8 cellular contexts compared by ENCODE assay signal in genomic region chr11:68002943-68003845, GRCh38. TPM values are rescaled to one million over a fixed set of nuclear protein-coding genes. Genes with fewer than 3 reads are reported as not detected.
DNase-seq lines count a peak whose midpoint lies in the region; ATAC-seq and TF ChIP-seq lines count a peak whose summit lies in the region.

No MANE protein-coding gene starts in this region.

- 15% methylated on average over 83 of the region's 86 CpGs for WGBS in urinary bladder

- no peaks in the 10 kb centered on the region for H3K9me3 ChIP-seq in neuron (ENCODE audit: low read length)

- peaks cover 11% of the 10 kb centered on the region for H3K27me3 Mint-ChIP-seq in GM23338 (ENCODE audit: insufficient read depth, low read depth, poor library complexity)

- H3K4me2 ChIP-seq in GM23338 = peak overlapping the region; percentile 84

- peak overlapping the region; percentile 75 for H3K4me3 ChIP-seq in GM23338
- H3K4me3 ChIP-seq in neuron (ENCODE audit: low read length) = peak overlapping the region; percentile 18
- H3K4me3 ChIP-seq in urinary bladder (ENCODE audit: low read depth, low read length) = peak overlapping the region; percentile 78

- 0 out of 2 replicates have a peak, but pooled peaks cover 8% of the 10 kb centered on the region for H3F3A ChIP-seq in GM23338 (replicated peaks; ENCODE audit: low read depth)

- ATAC-seq in GM23338 = peak; percentile 69

- TF ChIP-seq POLR2A in erythroblast (IDR thresholded peaks at IDR 0.05; ENCODE audit: low read length) = no peak

- H3K27me3 ChIP-seq in GM23338 (ENCODE audit: insufficient read depth) = no peaks in the 10 kb centered on the region
- H3K27me3 ChIP-seq in neuron (ENCODE audit: insufficient read depth, low read length) = no peaks in the 10 kb centered on the region

- peaks cover 10% of the 10 kb centered on the region for H3K4me1 Mint-ChIP-seq in GM23338

- no peak for TF ChIP-seq CTCF in GM23338 (conservative IDR thresholded peaks at IDR 0.05; ENCODE audit: low read depth in 2 of 2)

- no peaks in the 10 kb centered on the region for H4K20me1 ChIP-seq in GM23338 (replicated peaks; ENCODE audit: insufficient read depth)

- peak overlapping the region; percentile 77 for H3K4me3 Mint-ChIP-seq in GM23338

- H3K79me2 ChIP-seq in GM23338 (replicated peaks; ENCODE audit: insufficient read depth) = no peaks in the 10 kb centered on the region

- no peak overlapping the region for H3K27ac Mint-ChIP-seq in GM23338

- no peaks in the 10 kb centered on the region for H3K9me2 ChIP-seq in GM23338 (ENCODE audit: insufficient read depth)

- DNase-seq in DMS114 treated with DMSO at 0.1 percent for 48 hours (lab: John Stamatoyannopoulos, UW; ENCODE audit: unreplicated experiment) = peak; percentile 79
- peak; percentile 70 for DNase-seq in GM23338 (ENCODE audit: low spot score)
- peak; percentile 51 for DNase-seq in NCI-H2029 (lab: John Stamatoyannopoulos, UW)
- DNase-seq in activated CD8-positive, alpha-beta memory T cell treated with anti-CD3 and anti-CD28 coated beads for 1 hour (ENCODE audit: extremely low read depth in 1 of 2, low read depth in 1 of 2) = peak; percentile 25 to 31
- DNase-seq in erythroblast (lab: John Stamatoyannopoulos, UW) = peak; percentile 35 to 44
- DNase-seq in COLO829 (ENCODE audit: low spot score) = no peak

- H3K9me3 Mint-ChIP-seq in GM23338 = no peaks in the 10 kb centered on the region; the same call in 2 of the 3 replicates

- no peak overlapping the region for H3K27ac ChIP-seq in GM23338 (ENCODE audit: low read depth)
- H3K27ac ChIP-seq in urinary bladder (ENCODE audit: low read depth) = peak overlapping the region; percentile 51

- peaks cover 4% of the 10 kb centered on the region for H3K4me1 ChIP-seq in GM23338 (ENCODE audit: insufficient read depth)
- peaks cover 4% of the 10 kb centered on the region for H3K4me1 ChIP-seq in neuron (ENCODE audit: insufficient read depth, low read length)
- no peaks in the 10 kb centered on the region for H3K4me1 ChIP-seq in urinary bladder (ENCODE audit: insufficient read depth)

- H3K36me3 ChIP-seq in GM23338 (ENCODE audit: insufficient read depth) (no peaks in the 10 kb centered on the region), neuron (ENCODE audit: insufficient read depth, low read length) (no peaks in the 10 kb centered on the region), urinary bladder (ENCODE audit: insufficient read depth) (no peaks in the 10 kb centered on the region)

- no peaks in the 10 kb centered on the region; the same call in 2 of the 3 replicates for H3K36me3 Mint-ChIP-seq in GM23338 (ENCODE audit: low read depth)

- 0 out of 2 replicates have a peak overlapping the region, but pooled peaks have one; percentile 74 for H2AFZ ChIP-seq in GM23338
- H2AFZ ChIP-seq in neuron (ENCODE audit: low read depth, low read length) = no peak overlapping the region

TF ChIP-seq in GM23338, 12 proteins besides CTCF, POLR2A, EP300 and RAD21:
- TF ChIP-seq EZH2 (IDR thresholded peaks at IDR 0.05; ENCODE audit: low read depth, unreplicated experiment) (no peak), ZNF331 (CRISPR knock-in tag; IDR thresholded peaks at IDR 0.05; ENCODE audit: low read depth) (no peak), ETS1 (IDR thresholded peaks at IDR 0.05) (no peak), ZNF114 (CRISPR knock-in tag; IDR thresholded peaks at IDR 0.05) (no peak), ZNF462 (CRISPR knock-in tag; IDR thresholded peaks at IDR 0.05) (no peak), CREB1 (CRISPR knock-in tag; IDR thresholded peaks at IDR 0.05; ENCODE audit: low read depth) (no peak), JUNB (IDR thresholded peaks at IDR 0.05; ENCODE audit: unreplicated experiment) (no peak), NANOG (IDR thresholded peaks at IDR 0.05; ENCODE audit: borderline replicate concordance) (no peak), EZH2phosphoT487 (IDR thresholded peaks at IDR 0.05; ENCODE audit: unreplicated experiment) (no peak)
TF ChIP-seq in GM23338: peak in this region for 0.

RNA-seq across cellular contexts. Expression of gene UNC93B1, which starts 0.7 kb away (rescaled TPM):
- 28.0 and 34.4 TPM in 2 replicates for total RNA-seq in GM23338 (2014; rRNA removed; shearing (Covaris generic))
- 15.7 and 16.2 TPM in 2 replicates for polyA plus RNA-seq in GM23338 (2016; fragmentation: Nextera tagmentation; extraction: Ambion mirVana)
- 20.5 TPM for total RNA-seq in urinary bladder
- polyA plus RNA-seq in urinary bladder = 34.9 TPM

RNA-seq across cellular contexts. Expression of gene ALDH3B1, which starts 6.9 kb away (rescaled TPM):
- not detected in 2 replicates for total RNA-seq in GM23338 (2014; rRNA removed; shearing (Covaris generic))
- polyA plus RNA-seq in GM23338 (2016; fragmentation: Nextera tagmentation; extraction: Ambion mirVana) (0.17 and 0.52 TPM in 2 replicates), urinary bladder (14.4 TPM)
- 4.6 TPM for total RNA-seq in urinary bladder

RNA-seq across cellular contexts. Expression of gene NDUFS8, which starts 27.3 kb away (rescaled TPM):
- total RNA-seq in GM23338 (2014; rRNA removed; shearing (Covaris generic)) = 157 and 175 TPM in 2 replicates
- polyA plus RNA-seq in GM23338 (2016; fragmentation: Nextera tagmentation; extraction: Ambion mirVana) (304 and 308 TPM in 2 replicates), urinary bladder (172 TPM)
- 57.0 TPM for total RNA-seq in urinary bladder

RNA-seq across cellular contexts. Expression of gene TCIRG1, which starts 35.6 kb away (rescaled TPM):
- 31.2 and 40.4 TPM in 2 replicates for total RNA-seq in GM23338 (2014; rRNA removed; shearing (Covaris generic))
- polyA plus RNA-seq in GM23338 (2016; fragmentation: Nextera tagmentation; extraction: Ambion mirVana) (18.5 and 20.4 TPM in 2 replicates), urinary bladder (108 TPM)
- 43.4 TPM for total RNA-seq in urinary bladder

Comparison
In these comparisons a context has a peak if more than half of its experiments do, and no peak if none do; other contexts are left out.
1. H3K4me3 ChIP-seq: peak in every context shown above with its lines; median percentile 78 in urinary bladder; 75 in GM23338; 18 in neuron.